ENCODE assay signal across 8 cellular contexts in genomic region chr6:47134476-47135189, GRCh38.
DNase-seq lines count a peak whose midpoint lies in the region; ATAC-seq and TF ChIP-seq lines count a peak whose summit lies in the region.

No MANE protein-coding gene starts in this region.

- no peaks in the 10 kb centered on the region; the same call in 1 of the 2 replicates for H3F3A ChIP-seq in Loucy (ENCODE audit: low read depth)

- no peaks in the 10 kb centered on the region for H3K9me2 ChIP-seq in Loucy (replicated peaks; ENCODE audit: low read depth, low read length)

- H3K79me2 ChIP-seq in Loucy (ENCODE audit: insufficient read depth, low read length), result no peaks in the 10 kb centered on the region

- H3K9me3 ChIP-seq in Loucy (ENCODE audit: insufficient read depth, low read depth, low read length) (no peaks in the 10 kb centered on the region), heart right ventricle (no peaks in the 10 kb centered on the region)

- intact Hi-C loops in heart right ventricle (cut with DNase I), result no loop called here

- H3K36me3 ChIP-seq in Loucy (ENCODE audit: insufficient read depth, low read length) (no peaks in the 10 kb centered on the region), heart right ventricle (no peaks in the 10 kb centered on the region)

- no peak overlapping the region for H3K9ac ChIP-seq in Loucy (ENCODE audit: low read depth, low read length, poor library complexity, severe bottlenecking)

- 34 to 39% methylated on average over 6 of the region's 6 CpGs for WGBS in heart right ventricle, 2 donors

- DNase-seq in AG08395 (ENCODE audit: low spot score), result peak; percentile 34
- peak; percentile 73 for DNase-seq in SKM-1 (lab: John Stamatoyannopoulos, UW; ENCODE audit: unreplicated experiment)
- no peak for DNase-seq in heart right ventricle
- peak; percentile 17 for DNase-seq in superior temporal gyrus (ENCODE audit: extremely low spot score)
- no peak for DNase-seq in C1 segment of cervical spinal cord (lab: John Stamatoyannopoulos, UW)

- H3K27ac ChIP-seq in heart right ventricle, result peak overlapping the region in 3 of 10 donors; percentile 6 to 52 (median 10)

- H4K20me1 ChIP-seq in Loucy (ENCODE audit: insufficient read depth, low read length, poor library complexity, severe bottlenecking), result no peaks in the 10 kb centered on the region

- peak overlapping the region; percentile 18 for H3K4me2 ChIP-seq in Loucy (ENCODE audit: low read depth, low read length, poor library complexity, severe bottlenecking)

- peaks cover 24% of the 10 kb centered on the region for H3K4me1 ChIP-seq in Loucy (ENCODE audit: insufficient read depth, low read length, poor library complexity, severe bottlenecking)
- H3K4me1 ChIP-seq in heart right ventricle, result peaks cover 0 to 31% (median 18%) of the 10 kb centered on the region in 9 donors

- H3K27me3 ChIP-seq in Loucy (ENCODE audit: insufficient read depth, low read length, poor library complexity, severe bottlenecking) (no peaks in the 10 kb centered on the region), heart right ventricle (no peaks in the 10 kb centered on the region)

- ATAC-seq in heart right ventricle (peak in 7 of 8 donors; percentile 21 to 73 (median 62)), HG03460 (IDR thresholded peaks at IDR 0.05; ENCODE audit: unreplicated experiment) (no peak), HG02798 (IDR thresholded peaks at IDR 0.05; ENCODE audit: poor library complexity, unreplicated experiment) (no peak)

- H2AFZ ChIP-seq in Loucy (ENCODE audit: low read length), result no peak overlapping the region

- no peak overlapping the region for H3K4me3 ChIP-seq in Loucy (ENCODE audit: low read length, poor library complexity, severe bottlenecking)
- H3K4me3 ChIP-seq in heart right ventricle, result no peak overlapping the region

- TF ChIP-seq CTCF in Loucy (conservative IDR thresholded peaks at IDR 0.05; ENCODE audit: low read length) (no peak), heart right ventricle (IDR thresholded peaks at IDR 0.05) (no peak)

Comparison
In these comparisons a context has a peak if more than half of its experiments do, and no peak if none do; other contexts are left out.
1. DNase-seq: peak in AG08395 (single experiment), SKM-1 (single experiment) and superior temporal gyrus (single experiment); none in heart right ventricle (0 of 2) and C1 segment of cervical spinal cord (0 of 14).
2. ATAC-seq: peak in heart right ventricle (7 of 8); none in HG03460 (single experiment) and HG02798 (single experiment).